In genomic region chr17:2883544-2884203, GRCh38 we compare ENCODE assay signal across 10 cellular contexts.
DNase-seq lines count a peak whose midpoint lies in the region; ATAC-seq and TF ChIP-seq lines count a peak whose summit lies in the region.
"Had no signal": no experiment of that assay in that cellular context is flagged by ENCODE, and none has a peak within 500 bp of the region (broad histone marks: within the 10 kb centered on the region; RNA-seq: fewer than 3 reads in every experiment).

No MANE protein-coding gene starts in this region.

- intact Hi-C loops in natural killer cell (cut with micrococcal nuclease), result loop anchor here (10.0 kb wide), 1 partner anchor 51 kb away; no protein-coding TSS in a partner anchor

- no peaks in the 10 kb centered on the region for H3K36me3 Mint-ChIP-seq in natural killer cell
- H3K36me3 Mint-ChIP-seq: activated naive CD4-positive, alpha-beta T cell treated with anti-CD3 and anti-CD28 coated beads, Interleukin-2, amount 10 ng/mL, durations not matched to agents 7 days and 5 days had no signal

- H3K4me3 Mint-ChIP-seq in natural killer cell, result peak overlapping the region; percentile 52
- H3K4me3 Mint-ChIP-seq: activated naive CD4-positive, alpha-beta T cell treated with anti-CD3 and anti-CD28 coated beads, Interleukin-2, amount 10 ng/mL, durations not matched to agents 7 days and 5 days had no signal

- no peak overlapping the region for H3K27ac ChIP-seq in brain microvascular endothelial cell

- in situ Hi-C loops in G401 (cut with HindIII; ENCODE audit: low sequenced_read_pairs), result no loop called here
- in situ Hi-C loops in brain microvascular endothelial cell (cut with HindIII; ENCODE audit: low pct_ligation_motif_present, low sequenced_read_pairs), result no loop called here
- in situ Hi-C loops in KBM-7 (cut with MboI; ENCODE audit: low pct_unique_long_range_greater_than_20kb, low sequenced_read_pairs), result no loop called here

- no peaks in the 10 kb centered on the region for H3K9me3 Mint-ChIP-seq in natural killer cell

- no peak overlapping the region for H3K4me3 ChIP-seq in brain microvascular endothelial cell (ENCODE audit: low read depth, low read length)

- DNase-seq in G401 (ENCODE audit: low spot score) (peak; percentile 36), NCI-H1930 (lab: John Stamatoyannopoulos, UW) (peak; percentile 6 to 30), brain microvascular endothelial cell (peak; percentile 59), natural killer cell (no peak), KBM-7 (no peak), NCI-H2227 treated with DMSO at 0.1 percent for 48 hours (lab: John Stamatoyannopoulos, UW) (no peak)
- DNase-seq: activated naive CD4-positive, alpha-beta T cell treated with anti-CD3 and anti-CD28 coated beads, Interleukin-2, amount 10 ng/mL, durations not matched to agents 7 days and 5 days; SIG-M5 had no signal

- peak overlapping the region; percentile 78 for H3K27ac Mint-ChIP-seq in natural killer cell
- H3K27ac Mint-ChIP-seq: activated naive CD4-positive, alpha-beta T cell treated with anti-CD3 and anti-CD28 coated beads, Interleukin-2, amount 10 ng/mL, durations not matched to agents 7 days and 5 days had no signal

- ATAC-seq in natural killer cell, result peak in 2 of 3 donors; percentile 59 to 60
- ATAC-seq in GM21529 (IDR thresholded peaks at IDR 0.05; ENCODE audit: unreplicated experiment), result no peak
- no peak for ATAC-seq in HG02970 (IDR thresholded peaks at IDR 0.05; ENCODE audit: low FRiP score, unreplicated experiment)

- H3K27me3 ChIP-seq in brain microvascular endothelial cell (replicated peaks), result no peaks in the 10 kb centered on the region

- H3K36me3 ChIP-seq in brain microvascular endothelial cell (replicated peaks), result no peaks in the 10 kb centered on the region

- TF ChIP-seq CTCF in brain microvascular endothelial cell (IDR thresholded peaks at IDR 0.05; ENCODE audit: low read depth, low read length, missing control alignments) (no peak), natural killer cell (IDR thresholded peaks at IDR 0.05) (no peak)

- H3K4me1 Mint-ChIP-seq in natural killer cell, result peaks cover 54 to 75% of the 10 kb centered on the region in 2 donors

- H3K27me3 Mint-ChIP-seq in natural killer cell (ENCODE audit: low read depth in 2 of 2), result no peaks in the 10 kb centered on the region

Comparison
In these comparisons a context has a peak if more than half of its experiments do, and no peak if none do; other contexts are left out.
1. DNase-seq: peak in G401 (single experiment), NCI-H1930 (2 of 2) and brain microvascular endothelial cell (single experiment); none in natural killer cell (single experiment), KBM-7 (single experiment) and NCI-H2227 treated with DMSO at 0.1 percent for 48 hours (single experiment).
2. ATAC-seq: peak in natural killer cell (2 of 3); none in GM21529 (single experiment) and HG02970 (single experiment).